ENCODE assay signal across 1 cellular context in the genomic region with DNA sequence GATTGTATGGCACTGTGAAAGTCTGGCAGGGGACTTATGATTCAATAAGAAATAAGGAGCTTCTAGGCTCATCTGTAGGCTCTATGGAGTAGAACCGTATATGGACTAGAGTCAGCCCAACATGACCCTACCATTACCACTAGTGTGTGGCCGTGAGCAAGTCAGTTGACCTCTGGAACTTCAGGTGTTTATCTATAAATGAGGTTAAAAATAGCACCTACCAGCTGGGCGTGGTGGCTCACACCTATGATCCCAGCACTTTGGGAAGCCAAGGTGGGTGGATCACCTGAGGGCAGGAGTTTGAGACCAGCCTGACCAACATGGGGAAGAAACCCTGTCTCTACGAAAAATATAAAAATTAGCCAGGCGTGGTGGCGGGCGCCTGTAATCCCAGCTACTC.
TF ChIP-seq lines count a peak whose summit lies in the region.

No MANE protein-coding gene starts in this region.

TF ChIP-seq in GM23338, 12 proteins besides CTCF, POLR2A, EP300 and RAD21 (continued from another document):
- TF ChIP-seq, protein P1, sequence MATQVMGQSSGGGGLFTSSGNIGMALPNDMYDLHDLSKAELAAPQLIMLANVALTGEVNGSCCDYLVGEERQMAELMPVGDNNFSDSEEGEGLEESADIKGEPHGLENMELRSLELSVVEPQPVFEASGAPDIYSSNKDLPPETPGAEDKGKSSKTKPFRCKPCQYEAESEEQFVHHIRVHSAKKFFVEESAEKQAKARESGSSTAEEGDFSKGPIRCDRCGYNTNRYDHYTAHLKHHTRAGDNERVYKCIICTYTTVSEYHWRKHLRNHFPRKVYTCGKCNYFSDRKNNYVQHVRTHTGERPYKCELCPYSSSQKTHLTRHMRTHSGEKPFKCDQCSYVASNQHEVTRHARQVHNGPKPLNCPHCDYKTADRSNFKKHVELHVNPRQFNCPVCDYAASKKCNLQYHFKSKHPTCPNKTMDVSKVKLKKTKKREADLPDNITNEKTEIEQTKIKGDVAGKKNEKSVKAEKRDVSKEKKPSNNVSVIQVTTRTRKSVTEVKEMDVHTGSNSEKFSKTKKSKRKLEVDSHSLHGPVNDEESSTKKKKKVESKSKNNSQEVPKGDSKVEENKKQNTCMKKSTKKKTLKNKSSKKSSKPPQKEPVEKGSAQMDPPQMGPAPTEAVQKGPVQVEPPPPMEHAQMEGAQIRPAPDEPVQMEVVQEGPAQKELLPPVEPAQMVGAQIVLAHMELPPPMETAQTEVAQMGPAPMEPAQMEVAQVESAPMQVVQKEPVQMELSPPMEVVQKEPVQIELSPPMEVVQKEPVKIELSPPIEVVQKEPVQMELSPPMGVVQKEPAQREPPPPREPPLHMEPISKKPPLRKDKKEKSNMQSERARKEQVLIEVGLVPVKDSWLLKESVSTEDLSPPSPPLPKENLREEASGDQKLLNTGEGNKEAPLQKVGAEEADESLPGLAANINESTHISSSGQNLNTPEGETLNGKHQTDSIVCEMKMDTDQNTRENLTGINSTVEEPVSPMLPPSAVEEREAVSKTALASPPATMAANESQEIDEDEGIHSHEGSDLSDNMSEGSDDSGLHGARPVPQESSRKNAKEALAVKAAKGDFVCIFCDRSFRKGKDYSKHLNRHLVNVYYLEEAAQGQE (IDR thresholded peaks at IDR 0.05; ENCODE audit: unreplicated experiment): no peak
- TF ChIP-seq POLR2AphosphoS5 (IDR thresholded peaks at IDR 0.05; ENCODE audit: low read depth) (no peak), EZH2 (IDR thresholded peaks at IDR 0.05; ENCODE audit: low read depth, unreplicated experiment) (no peak), JUNB (IDR thresholded peaks at IDR 0.05; ENCODE audit: unreplicated experiment) (no peak), NANOG (IDR thresholded peaks at IDR 0.05; ENCODE audit: borderline replicate concordance) (no peak)
